15 cellular contexts compared by ENCODE assay signal in the genomic region with DNA sequence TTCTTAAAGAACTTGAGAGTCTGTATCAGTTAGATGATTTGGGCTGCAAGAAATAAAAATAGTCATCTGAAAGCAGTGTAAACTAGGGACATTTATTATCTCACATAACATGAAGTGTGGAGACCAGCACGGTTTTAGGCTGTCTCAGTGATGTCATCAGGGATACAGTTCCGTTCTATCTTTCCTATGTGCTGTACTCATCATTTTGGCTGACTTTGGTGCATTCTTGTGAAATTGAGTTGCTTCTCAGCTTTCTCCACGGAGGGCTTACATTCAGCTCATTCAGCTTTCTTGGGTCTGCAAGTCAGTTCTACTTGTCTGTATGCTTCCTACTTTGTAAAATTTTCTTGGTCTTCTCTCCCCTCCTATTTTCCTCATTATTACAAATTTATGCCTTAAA. TPM values are rescaled to one million over a fixed set of nuclear protein-coding genes. Genes with fewer than 3 reads are reported as not detected.
DNase-seq lines count a peak whose midpoint lies in the region; TF ChIP-seq lines count a peak whose summit lies in the region.
"Had no signal": no experiment of that assay in that cellular context is flagged by ENCODE, and none has a peak within 500 bp of the region (broad histone marks: within the 10 kb centered on the region; RNA-seq: fewer than 3 reads in every experiment).

No MANE protein-coding gene starts in this region.

- peak; percentile 16 for DNase-seq in EH (ENCODE audit: low read depth)
- DNase-seq in GM23248: peak; percentile 47
- DNase-seq in choroid plexus epithelial cell (ENCODE audit: low read depth): peak; percentile 11
- peak; percentile 39 for DNase-seq in iris pigment epithelial cell (ENCODE audit: low read depth)
- no peak for DNase-seq in NAMALWA (ENCODE audit: low spot score)
- DNase-seq in SKM-1 treated with dmso at 0.1 percent for 144 hours (lab: John Stamatoyannopoulos, UW; ENCODE audit: unreplicated experiment): no peak
- DNase-seq in uterus: no peak
- DNase-seq: BE2C; C1 segment of cervical spinal cord; CD4-positive, CD25-positive, alpha-beta regulatory T cell; CD8-positive, alpha-beta memory T cell; COR-L47; GF-D8; H9 had no signal

- in situ Hi-C loops in GM23248 (cut with MboI): no loop called here

- H3K4me3 ChIP-seq in GM23248 (no peak overlapping the region), choroid plexus epithelial cell (ENCODE audit: low read depth, low read length) (no peak overlapping the region), uterus (no peak overlapping the region)
- H3K4me3 ChIP-seq: GM12878 had no signal

- H3K36me3 ChIP-seq in GM23248 (ENCODE audit: low read depth) (no peaks in the 10 kb centered on the region), uterus (no peaks in the 10 kb centered on the region)
- H3K36me3 ChIP-seq: BE2C had no signal

- H3K27ac ChIP-seq in GM23248 (no peak overlapping the region), uterus (no peak overlapping the region)

- TF ChIP-seq POLR2A in uterus (IDR thresholded peaks at IDR 0.05): no peak

- no peak overlapping the region for H3K4me2 ChIP-seq in GM23248 (ENCODE audit: unreplicated experiment)

- no peaks in the 10 kb centered on the region for H3K79me2 ChIP-seq in GM23248 (ENCODE audit: insufficient read depth)

- H3K9me3 ChIP-seq in GM23248 (ENCODE audit: low read depth): no peaks in the 10 kb centered on the region
- no peaks in the 10 kb centered on the region for H3K9me3 ChIP-seq in uterus
- H3K9me3 ChIP-seq: BE2C had no signal

- no peak overlapping the region for H2AFZ ChIP-seq in GM23248

- peaks cover 12% of the 10 kb centered on the region for H3F3A ChIP-seq in GM23248 (ENCODE audit: insufficient read depth)

- H3K9me2 ChIP-seq in GM23248 (ENCODE audit: insufficient read depth): no peaks in the 10 kb centered on the region

- H3K4me1 ChIP-seq in GM23248 (ENCODE audit: insufficient read depth): peaks cover 16% of the 10 kb centered on the region
- H3K4me1 ChIP-seq in uterus: no peaks in the 10 kb centered on the region
- H3K4me1 ChIP-seq: BE2C had no signal

- H3K27me3 ChIP-seq in GM23248 (replicated peaks; ENCODE audit: insufficient read depth) (no peaks in the 10 kb centered on the region), uterus (no peaks in the 10 kb centered on the region)
- H3K27me3 ChIP-seq: BE2C had no signal

- intact Hi-C loops in uterus (cut with DNase I; ENCODE audit: low total_unique reads): no loop called here

- WGBS in GM23248 (ENCODE audit: low coverage in 1 of 2, low lambda C conversion rate in 2 of 2, missing lambda C conversion rate in 2 of 2), 2 experiments: 58 to 65% methylated on average over 3 of the region's 3 CpGs

- H3K9ac ChIP-seq in GM23248: no peak overlapping the region

- no peak for TF ChIP-seq CTCF in choroid plexus epithelial cell (conservative IDR thresholded peaks at IDR 0.05; ENCODE audit: low read depth, low read length)
- TF ChIP-seq CTCF in uterus (IDR thresholded peaks at IDR 0.05): no peak

- H4K20me1 ChIP-seq in GM23248 (ENCODE audit: insufficient read depth): no peaks in the 10 kb centered on the region

RNA-seq across cellular contexts. Expression of gene LIN7C, which starts 51.8 kb away (rescaled TPM):
- 47.0 and 51.1 TPM in 2 replicates for total RNA-seq in GM23248 (2014; rRNA removed; shearing (Covaris generic))
- polyA plus RNA-seq in GM23248 (2016; fragmentation: Nextera tagmentation; extraction: Ambion mirVana): 43.0 and 45.1 TPM in 2 replicates
- total RNA-seq in uterus: 10 to 100 TPM; 11.8 to 98.0 (median 45.5) TPM

Comparison
In these comparisons a context has a peak if more than half of its experiments do, and no peak if none do; other contexts are left out.
1. DNase-seq: peak in EH (single experiment), GM23248 (single experiment), choroid plexus epithelial cell (single experiment) and iris pigment epithelial cell (single experiment); none in NAMALWA (single experiment), SKM-1 treated with dmso at 0.1 percent for 144 hours (single experiment) and uterus (0 of 2).